ENCODE assay signal across 18 cellular contexts in genomic region chr17:41542786-41543185, GRCh38. TPM values are rescaled to one million over a fixed set of nuclear protein-coding genes. Genes with fewer than 3 reads are reported as not detected.
"Had no signal": no experiment of that assay in that cellular context is flagged by ENCODE, and none has a peak within 500 bp of the region (broad histone marks: within the 10 kb centered on the region; RNA-seq: fewer than 3 reads in every experiment).

No MANE protein-coding gene starts in this region.

RNA-seq across cellular contexts. Expression of gene KRT19, which starts 14.7 kb away (rescaled TPM):
- total RNA-seq: activated B cell treated with CpG ODN at 0.5 μM for 24 hours; activated CD4-positive, alpha-beta memory T cell treated with anti-CD3 and anti-CD28 coated beads for 36 hours; activated CD4-positive, alpha-beta T cell treated with anti-CD3 and anti-CD28 coated beads, Interleukin-2, amount 10 ng/mL, durations not matched to agents 24 days and 14 days; activated CD8-positive, alpha-beta memory T cell treated with anti-CD3 and anti-CD28 coated beads for 36 hours; activated CD8-positive, alpha-beta T cell treated with anti-CD3 and anti-CD28 coated beads for 36 hours; activated naive CD4-positive, alpha-beta T cell treated with anti-CD3 and anti-CD28 coated beads for 36 hours; activated naive CD4-positive, alpha-beta T cell treated with anti-CD3 and anti-CD28 coated beads, Interleukin-2, amount 50 U/mL, for 72 hours; activated naive CD8-positive, alpha-beta T cell treated with anti-CD3 and anti-CD28 coated beads for 36 hours; activated T-cell treated with anti-CD3 and anti-CD28 coated beads, Interleukin-2, amount 50 U/mL, for 72 hours; activated T-helper 1 cell treated with anti-CD3 and anti-CD28 coated beads, Interleukin-12 subunit alpha, Interleukin-12 subunit beta, Interleukin-2, Interleukin-4 antibody, amounts not matched to agents 30 ng/mL and 10 ng/mL and 1 ng/mL, durations not matched to agents 14 hours and 24 hours and 36 hours; activated T-helper 17 cell treated with anti-CD3 and anti-CD28 coated beads, Interleukin-2, amount 50 U/mL, for 72 hours; T-helper 1 cell treated with Interleukin-12 subunit alpha and Interleukin-12 subunit beta and Interleukin-4 antibody, amounts not matched to agents 30 ng/mL and 1 ng/mL, for 36 hours had no signal

RNA-seq across cellular contexts. Expression of gene KRT15, which starts 24.1 kb away (rescaled TPM):
- total RNA-seq: activated B cell treated with CpG ODN at 0.5 μM for 24 hours; activated CD4-positive, alpha-beta memory T cell treated with anti-CD3 and anti-CD28 coated beads for 36 hours; activated CD4-positive, alpha-beta T cell treated with anti-CD3 and anti-CD28 coated beads, Interleukin-2, amount 10 ng/mL, durations not matched to agents 24 days and 14 days; activated CD8-positive, alpha-beta memory T cell treated with anti-CD3 and anti-CD28 coated beads for 36 hours; activated CD8-positive, alpha-beta T cell treated with anti-CD3 and anti-CD28 coated beads for 36 hours; activated naive CD4-positive, alpha-beta T cell treated with anti-CD3 and anti-CD28 coated beads for 36 hours; activated naive CD4-positive, alpha-beta T cell treated with anti-CD3 and anti-CD28 coated beads, Interleukin-2, amount 50 U/mL, for 72 hours; activated naive CD8-positive, alpha-beta T cell treated with anti-CD3 and anti-CD28 coated beads for 36 hours; activated T-cell treated with anti-CD3 and anti-CD28 coated beads, Interleukin-2, amount 50 U/mL, for 4 hours; activated T-cell treated with anti-CD3 and anti-CD28 coated beads, Interleukin-2, amount 50 U/mL, for 72 hours; activated T-helper 1 cell treated with anti-CD3 and anti-CD28 coated beads, Interleukin-12 subunit alpha, Interleukin-12 subunit beta, Interleukin-2, Interleukin-4 antibody, amounts not matched to agents 30 ng/mL and 10 ng/mL and 1 ng/mL, durations not matched to agents 14 hours and 24 hours and 36 hours; activated T-helper 17 cell treated with anti-CD3 and anti-CD28 coated beads, Interleukin-2, amount 50 U/mL, for 72 hours; chondrocyte; T-helper 1 cell treated with Interleukin-12 subunit alpha and Interleukin-12 subunit beta and Interleukin-4 antibody, amounts not matched to agents 30 ng/mL and 1 ng/mL, for 36 hours had no signal
- polyA plus RNA-seq: cardiac muscle cell had no signal

RNA-seq across cellular contexts. Expression of gene KRT9, which starts 29.1 kb away (rescaled TPM):
- total RNA-seq: activated B cell treated with CpG ODN at 0.5 μM for 24 hours; activated CD4-positive, alpha-beta memory T cell treated with anti-CD3 and anti-CD28 coated beads for 36 hours; activated CD4-positive, alpha-beta T cell treated with anti-CD3 and anti-CD28 coated beads, Interleukin-2, amount 10 ng/mL, durations not matched to agents 24 days and 14 days; activated CD8-positive, alpha-beta memory T cell treated with anti-CD3 and anti-CD28 coated beads for 36 hours; activated CD8-positive, alpha-beta T cell treated with anti-CD3 and anti-CD28 coated beads for 36 hours; activated naive CD4-positive, alpha-beta T cell treated with anti-CD3 and anti-CD28 coated beads for 36 hours; activated naive CD4-positive, alpha-beta T cell treated with anti-CD3 and anti-CD28 coated beads, Interleukin-2, amount 50 U/mL, for 72 hours; activated naive CD8-positive, alpha-beta T cell treated with anti-CD3 and anti-CD28 coated beads for 36 hours; activated T-cell treated with anti-CD3 and anti-CD28 coated beads, Interleukin-2, amount 50 U/mL, for 4 hours; activated T-cell treated with anti-CD3 and anti-CD28 coated beads, Interleukin-2, amount 50 U/mL, for 72 hours; activated T-helper 1 cell treated with anti-CD3 and anti-CD28 coated beads, Interleukin-12 subunit alpha, Interleukin-12 subunit beta, Interleukin-2, Interleukin-4 antibody, amounts not matched to agents 30 ng/mL and 10 ng/mL and 1 ng/mL, durations not matched to agents 14 hours and 24 hours and 36 hours; activated T-helper 17 cell treated with anti-CD3 and anti-CD28 coated beads, Interleukin-2, amount 50 U/mL, for 72 hours; ascending aorta; cardiac muscle cell; chondrocyte; T-cell; T-helper 1 cell treated with Interleukin-12 subunit alpha and Interleukin-12 subunit beta and Interleukin-4 antibody, amounts not matched to agents 30 ng/mL and 1 ng/mL, for 36 hours had no signal
- polyA plus RNA-seq: adipose tissue, cardiac muscle cell had no signal

RNA-seq across cellular contexts. Expression of gene KRT13, which starts 37.4 kb away (rescaled TPM):
- total RNA-seq: activated B cell treated with CpG ODN at 0.5 μM for 24 hours; activated CD4-positive, alpha-beta memory T cell treated with anti-CD3 and anti-CD28 coated beads for 36 hours; activated CD4-positive, alpha-beta T cell treated with anti-CD3 and anti-CD28 coated beads, Interleukin-2, amount 10 ng/mL, durations not matched to agents 24 days and 14 days; activated CD8-positive, alpha-beta memory T cell treated with anti-CD3 and anti-CD28 coated beads for 36 hours; activated CD8-positive, alpha-beta T cell treated with anti-CD3 and anti-CD28 coated beads for 36 hours; activated naive CD4-positive, alpha-beta T cell treated with anti-CD3 and anti-CD28 coated beads for 36 hours; activated naive CD4-positive, alpha-beta T cell treated with anti-CD3 and anti-CD28 coated beads, Interleukin-2, amount 50 U/mL, for 72 hours; activated naive CD8-positive, alpha-beta T cell treated with anti-CD3 and anti-CD28 coated beads for 36 hours; activated T-cell treated with anti-CD3 and anti-CD28 coated beads, Interleukin-2, amount 50 U/mL, for 4 hours; activated T-cell treated with anti-CD3 and anti-CD28 coated beads, Interleukin-2, amount 50 U/mL, for 72 hours; activated T-helper 1 cell treated with anti-CD3 and anti-CD28 coated beads, Interleukin-12 subunit alpha, Interleukin-12 subunit beta, Interleukin-2, Interleukin-4 antibody, amounts not matched to agents 30 ng/mL and 10 ng/mL and 1 ng/mL, durations not matched to agents 14 hours and 24 hours and 36 hours; activated T-helper 17 cell treated with anti-CD3 and anti-CD28 coated beads, Interleukin-2, amount 50 U/mL, for 72 hours; cardiac muscle cell; chondrocyte; T-cell; T-helper 1 cell treated with Interleukin-12 subunit alpha and Interleukin-12 subunit beta and Interleukin-4 antibody, amounts not matched to agents 30 ng/mL and 1 ng/mL, for 36 hours had no signal
- polyA plus RNA-seq: cardiac muscle cell had no signal

RNA-seq across cellular contexts. Expression of gene KRT14, which starts 43.9 kb away (rescaled TPM):
- total RNA-seq: activated B cell treated with CpG ODN at 0.5 μM for 24 hours; activated CD4-positive, alpha-beta memory T cell treated with anti-CD3 and anti-CD28 coated beads for 36 hours; activated CD4-positive, alpha-beta T cell treated with anti-CD3 and anti-CD28 coated beads, Interleukin-2, amount 10 ng/mL, durations not matched to agents 24 days and 14 days; activated CD8-positive, alpha-beta memory T cell treated with anti-CD3 and anti-CD28 coated beads for 36 hours; activated CD8-positive, alpha-beta T cell treated with anti-CD3 and anti-CD28 coated beads for 36 hours; activated naive CD4-positive, alpha-beta T cell treated with anti-CD3 and anti-CD28 coated beads for 36 hours; activated naive CD4-positive, alpha-beta T cell treated with anti-CD3 and anti-CD28 coated beads, Interleukin-2, amount 50 U/mL, for 72 hours; activated naive CD8-positive, alpha-beta T cell treated with anti-CD3 and anti-CD28 coated beads for 36 hours; activated T-cell treated with anti-CD3 and anti-CD28 coated beads, Interleukin-2, amount 50 U/mL, for 4 hours; activated T-cell treated with anti-CD3 and anti-CD28 coated beads, Interleukin-2, amount 50 U/mL, for 72 hours; activated T-helper 1 cell treated with anti-CD3 and anti-CD28 coated beads, Interleukin-12 subunit alpha, Interleukin-12 subunit beta, Interleukin-2, Interleukin-4 antibody, amounts not matched to agents 30 ng/mL and 10 ng/mL and 1 ng/mL, durations not matched to agents 14 hours and 24 hours and 36 hours; activated T-helper 17 cell treated with anti-CD3 and anti-CD28 coated beads, Interleukin-2, amount 50 U/mL, for 72 hours; cardiac muscle cell; T-cell; T-helper 1 cell treated with Interleukin-12 subunit alpha and Interleukin-12 subunit beta and Interleukin-4 antibody, amounts not matched to agents 30 ng/mL and 1 ng/mL, for 36 hours had no signal
